Comparison of ENCODE assay signal across 21 cellular contexts in genomic region chr14:101128478-101129450, GRCh38.
DNase-seq lines count a peak whose midpoint lies in the region; ATAC-seq and TF ChIP-seq lines count a peak whose summit lies in the region.
"Had no signal": no experiment of that assay in that cellular context is flagged by ENCODE, and none has a peak within 500 bp of the region (broad histone marks: within the 10 kb centered on the region; RNA-seq: fewer than 3 reads in every experiment).

No MANE protein-coding gene starts in this region.

- H2AFZ ChIP-seq in Loucy (ENCODE audit: low read length), result peak overlapping the region; percentile 69
- H2AFZ ChIP-seq: parathyroid adenoma had no signal

- H3K4me1 ChIP-seq in Loucy (ENCODE audit: insufficient read depth, low read length, poor library complexity, severe bottlenecking) (peaks cover 45% of the 10 kb centered on the region), lung (ENCODE audit: control insufficient read depth in 2 of 2, insufficient read depth in 2 of 2, low read length in 2 of 2) (no peaks in the 10 kb centered on the region)
- H3K4me1 ChIP-seq: A549, body of pancreas, foreskin keratinocyte, parathyroid adenoma, testis had no signal

- H3K79me2 ChIP-seq in Loucy (ENCODE audit: insufficient read depth, low read length), result no peaks in the 10 kb centered on the region
- H3K79me2 ChIP-seq: parathyroid adenoma had no signal

- no peaks in the 10 kb centered on the region for H3K9me3 Mint-ChIP-seq in activated CD4-positive, alpha-beta memory T cell treated with anti-CD3 and anti-CD28 coated beads for 36 hours
- no peaks in the 10 kb centered on the region for H3K9me3 Mint-ChIP-seq in activated CD4-positive, alpha-beta memory T cell treated with anti-CD3 and anti-CD28 coated beads, Interleukin-2, amount 10 ng/mL, durations not matched to agents 7 days and 5 days
- H3K9me3 Mint-ChIP-seq: activated T-cell treated with anti-CD3 and anti-CD28 coated beads, Interleukin-2, amount 50 U/mL, for 24 hours had no signal

- no peaks in the 10 kb centered on the region for H3K4me1 Mint-ChIP-seq in activated CD4-positive, alpha-beta memory T cell treated with anti-CD3 and anti-CD28 coated beads for 36 hours (ENCODE audit: low read depth)
- no peaks in the 10 kb centered on the region for H3K4me1 Mint-ChIP-seq in activated CD4-positive, alpha-beta memory T cell treated with anti-CD3 and anti-CD28 coated beads, Interleukin-2, amount 10 ng/mL, durations not matched to agents 7 days and 5 days

- H3K4me3 ChIP-seq in Loucy (ENCODE audit: low read length, poor library complexity, severe bottlenecking) (peak overlapping the region; percentile 34), lung (no peak overlapping the region)
- H3K4me3 ChIP-seq: A549, body of pancreas, testis had no signal

- no peak for TF ChIP-seq CTCF in Loucy (conservative IDR thresholded peaks at IDR 0.05; ENCODE audit: low read length)
- no peak for TF ChIP-seq CTCF in lung (IDR thresholded peaks at IDR 0.05; ENCODE audit: control extremely low read depth, extremely low read depth)

- H3K9me3 ChIP-seq in Loucy (ENCODE audit: insufficient read depth, low read depth, low read length), result no peaks in the 10 kb centered on the region
- peaks cover 0 to 2% of the 10 kb centered on the region in 2 donors for H3K9me3 ChIP-seq in lung (ENCODE audit: control insufficient read depth in 2 of 2, insufficient read depth in 1 of 2, low read length in 1 of 2)
- H3K9me3 ChIP-seq: A549, body of pancreas, testis had no signal

- H3K36me3 ChIP-seq in Loucy (ENCODE audit: insufficient read depth, low read length), result no peaks in the 10 kb centered on the region
- no peaks in the 10 kb centered on the region for H3K36me3 ChIP-seq in lung (ENCODE audit: control insufficient read depth in 2 of 2, insufficient read depth in 2 of 2, low read length in 2 of 2)

- H3K9ac ChIP-seq in Loucy (ENCODE audit: low read depth, low read length, poor library complexity, severe bottlenecking), result peak overlapping the region; percentile 63
- H3K9ac ChIP-seq: parathyroid adenoma had no signal

- H3F3A ChIP-seq in Loucy (ENCODE audit: low read depth), result no peaks in the 10 kb centered on the region

- H3K27ac Mint-ChIP-seq in activated CD4-positive, alpha-beta memory T cell treated with anti-CD3 and anti-CD28 coated beads for 36 hours, result no peak overlapping the region
- H3K27ac Mint-ChIP-seq in activated CD4-positive, alpha-beta memory T cell treated with anti-CD3 and anti-CD28 coated beads, Interleukin-2, amount 10 ng/mL, durations not matched to agents 7 days and 5 days, result no peak overlapping the region
- H3K27ac Mint-ChIP-seq: activated naive CD8-positive, alpha-beta T cell; activated T-cell treated with anti-CD3 and anti-CD28 coated beads, Interleukin-2, amount 50 U/mL, for 24 hours had no signal

- H3K4me3 Mint-ChIP-seq in activated CD4-positive, alpha-beta memory T cell treated with anti-CD3 and anti-CD28 coated beads for 36 hours, result no peak overlapping the region
- H3K4me3 Mint-ChIP-seq in activated CD4-positive, alpha-beta memory T cell treated with anti-CD3 and anti-CD28 coated beads, Interleukin-2, amount 10 ng/mL, durations not matched to agents 7 days and 5 days, result no peak overlapping the region
- H3K4me3 Mint-ChIP-seq: activated naive CD8-positive, alpha-beta T cell; activated T-cell treated with anti-CD3 and anti-CD28 coated beads, Interleukin-2, amount 50 U/mL, for 24 hours had no signal

- intact Hi-C loops in activated CD4-positive, alpha-beta memory T cell treated with anti-CD3 and anti-CD28 coated beads for 36 hours (cut with micrococcal nuclease), result no loop called here

- ATAC-seq in lung (ENCODE audit: insufficient read depth, low FRiP score) (no peak), GM19452 (IDR thresholded peaks at IDR 0.05; ENCODE audit: unreplicated experiment) (no peak)
- ATAC-seq: A549, body of pancreas, foreskin keratinocyte, left ventricle myocardium superior had no signal

- no peaks in the 10 kb centered on the region for H4K20me1 ChIP-seq in Loucy (ENCODE audit: insufficient read depth, low read length, poor library complexity, severe bottlenecking)

- POLR2A ChIA-PET in activated CD4-positive, alpha-beta memory T cell treated with anti-CD3 and anti-CD28 coated beads for 36 hours (lab: Charles Lee), result no interaction called here
- POLR2A ChIA-PET in activated CD4-positive, alpha-beta memory T cell treated with anti-CD3 and anti-CD28 coated beads, Interleukin-2, amount 10 ng/mL, durations not matched to agents 7 days and 5 days (lab: Charles Lee), result no interaction called here

- no peak overlapping the region for H3K27ac ChIP-seq in lung (ENCODE audit: low read depth in 1 of 2, low read length in 1 of 2)
- H3K27ac ChIP-seq: A549, body of pancreas, foreskin keratinocyte, parathyroid adenoma, testis had no signal

- no peaks in the 10 kb centered on the region for H3K9me2 ChIP-seq in Loucy (replicated peaks; ENCODE audit: low read depth, low read length)

- H3K27me3 ChIP-seq in Loucy (ENCODE audit: insufficient read depth, low read length, poor library complexity, severe bottlenecking) (no peaks in the 10 kb centered on the region), lung (ENCODE audit: control insufficient read depth, insufficient read depth) (no peaks in the 10 kb centered on the region)
- H3K27me3 ChIP-seq: body of pancreas, foreskin keratinocyte, testis had no signal

- peak; percentile 4 for DNase-seq in activated CD4-positive, alpha-beta memory T cell treated with anti-CD3 and anti-CD28 coated beads for 36 hours
- DNase-seq in activated CD4-positive, alpha-beta memory T cell treated with anti-CD3 and anti-CD28 coated beads, Interleukin-2, amount 10 ng/mL, durations not matched to agents 7 days and 5 days, result no peak
- DNase-seq in lung (ENCODE audit: low spot score) (peak; percentile 18), HuH-7.5 (ENCODE audit: low spot score) (no peak), GDM1 (lab: John Stamatoyannopoulos, UW) (no peak)
- DNase-seq in stimulated activated CD8-positive, alpha-beta memory T cell treated with anti-CD3 and anti-CD28 coated beads, Interleukin-4, amount 100 ng/mL, for 48 hours, result peak; percentile 19
- DNase-seq: activated CD4-positive, alpha-beta T cell treated with anti-CD3 and anti-CD28 coated beads for 4 hours; activated T-cell treated with anti-CD3 and anti-CD28 coated beads, Interleukin-2, amount 50 U/mL, for 24 hours; cortex of kidney; DMS53; foreskin keratinocyte; left ventricle myocardium superior; MM.1S; NK-92 treated with Interleukin-12 subunit alpha and Interleukin-12 subunit beta, amount 100 ng/mL, for 24 hours; testis had no signal

- H3K4me2 ChIP-seq in Loucy (ENCODE audit: low read depth, low read length, poor library complexity, severe bottlenecking), result peak overlapping the region; percentile 57
- H3K4me2 ChIP-seq: A549 had no signal

- CTCF ChIA-PET in activated CD4-positive, alpha-beta memory T cell treated with anti-CD3 and anti-CD28 coated beads for 36 hours (lab: Charles Lee), result no interaction called here
- CTCF ChIA-PET in activated CD4-positive, alpha-beta memory T cell treated with anti-CD3 and anti-CD28 coated beads, Interleukin-2, amount 10 ng/mL, durations not matched to agents 7 days and 5 days (lab: Charles Lee), result no interaction called here

- 70 to 72% methylated on average over 37 of the region's 37 CpGs for WGBS in lung, 2 donors

- H3K27me3 Mint-ChIP-seq in activated CD4-positive, alpha-beta memory T cell treated with anti-CD3 and anti-CD28 coated beads for 36 hours, result peaks cover 19% of the 10 kb centered on the region
- H3K27me3 Mint-ChIP-seq in activated CD4-positive, alpha-beta memory T cell treated with anti-CD3 and anti-CD28 coated beads, Interleukin-2, amount 10 ng/mL, durations not matched to agents 7 days and 5 days, result no peaks in the 10 kb centered on the region

- H3K36me3 Mint-ChIP-seq in activated CD4-positive, alpha-beta memory T cell treated with anti-CD3 and anti-CD28 coated beads for 36 hours, result no peaks in the 10 kb centered on the region
- H3K36me3 Mint-ChIP-seq in activated CD4-positive, alpha-beta memory T cell treated with anti-CD3 and anti-CD28 coated beads, Interleukin-2, amount 10 ng/mL, durations not matched to agents 7 days and 5 days (ENCODE audit: low read depth), result no peaks in the 10 kb centered on the region
- H3K36me3 Mint-ChIP-seq: activated naive CD8-positive, alpha-beta T cell had no signal

Comparison
In these comparisons a context has a peak if more than half of its experiments do, and no peak if none do; other contexts are left out.
1. DNase-seq: peak in activated CD4-positive, alpha-beta memory T cell treated with anti-CD3 and anti-CD28 coated beads for 36 hours (single experiment), lung (single experiment) and stimulated activated CD8-positive, alpha-beta memory T cell treated with anti-CD3 and anti-CD28 coated beads, Interleukin-4, amount 100 ng/mL, for 48 hours (single experiment); none in activated CD4-positive, alpha-beta memory T cell treated with anti-CD3 and anti-CD28 coated beads, Interleukin-2, amount 10 ng/mL, durations not matched to agents 7 days and 5 days (single experiment), HuH-7.5 (single experiment) and GDM1 (single experiment).